ENCODE assay signal across 17 cellular contexts in the genomic region with DNA sequence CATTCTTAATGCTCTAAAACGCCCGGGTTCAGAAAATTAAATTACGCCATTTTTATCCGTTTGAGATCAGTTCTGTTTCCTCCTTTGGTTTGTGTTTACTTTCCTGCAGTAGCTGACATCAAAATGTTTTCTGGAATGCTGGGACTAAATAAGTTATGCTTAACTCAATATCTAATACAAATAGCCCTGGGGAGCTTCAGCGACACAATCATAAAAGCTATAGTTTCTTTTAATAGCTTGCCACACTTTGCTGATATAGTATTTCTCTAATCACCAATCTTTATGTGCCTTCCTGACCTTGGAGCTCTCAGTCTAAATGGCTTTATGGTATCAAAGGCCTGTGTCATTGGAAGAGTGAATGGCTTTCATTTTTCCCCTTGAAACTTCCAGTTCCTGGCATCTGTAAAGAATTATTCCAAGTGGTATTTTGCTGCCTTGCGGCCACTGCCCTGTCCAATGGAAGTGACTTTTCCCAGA.
DNase-seq lines count a peak whose midpoint lies in the region; ATAC-seq and TF ChIP-seq lines count a peak whose summit lies in the region.
"Had no signal": no experiment of that assay in that cellular context is flagged by ENCODE, and none has a peak within 500 bp of the region (broad histone marks: within the 10 kb centered on the region; RNA-seq: fewer than 3 reads in every experiment).

No MANE protein-coding gene starts in this region.

- H3K9me3 Mint-ChIP-seq in progenitor cell of endocrine pancreas (ENCODE audit: low read depth), result no peaks in the 10 kb centered on the region
- no peaks in the 10 kb centered on the region for H3K9me3 Mint-ChIP-seq in activated T-helper 2 cell treated with anti-CD3 and anti-CD28 coated beads, Interferon-gamma antibody, Interleukin-2, Interleukin-4, amounts not matched to agents 10 μg/mL and 5 μg/mL and 100 μg/mL, durations not matched to agents 14 hours and 24 hours and 36 hours
- H3K9me3 Mint-ChIP-seq: HFFc6 had no signal

- no peaks in the 10 kb centered on the region for H4K20me1 ChIP-seq in osteoblast (ENCODE audit: insufficient read depth, low read length)
- H4K20me1 ChIP-seq: BLaER1 had no signal

- no peak overlapping the region for H2AFZ ChIP-seq in osteoblast (ENCODE audit: low read length)

- DNase-seq in LNCaP clone FGC (ENCODE audit: low read depth) (peak; percentile 14), osteoblast (ENCODE audit: insufficient read length, low spot score, missing footprints) (peak; percentile 19), progenitor cell of endocrine pancreas (ENCODE audit: low spot score, unreplicated experiment) (no peak)
- no peak for DNase-seq in activated T-helper 2 cell treated with anti-CD3 and anti-CD28 coated beads, Interferon-gamma antibody, Interleukin-2, Interleukin-4, amounts not matched to agents 10 μg/mL and 5 μg/mL and 100 μg/mL, durations not matched to agents 14 hours and 24 hours and 36 hours (ENCODE audit: low spot score)
- DNase-seq: AML-193; CD4-positive, alpha-beta memory T cell; DMS79 treated with DMSO at 0.1 percent for 48 hours; GF-D8; GOT3; H7; HFFc6 had no signal

- no peak overlapping the region for H3K27ac Mint-ChIP-seq in progenitor cell of endocrine pancreas
- no peak overlapping the region for H3K27ac Mint-ChIP-seq in activated T-helper 2 cell treated with anti-CD3 and anti-CD28 coated beads, Interferon-gamma antibody, Interleukin-2, Interleukin-4, amounts not matched to agents 10 μg/mL and 5 μg/mL and 100 μg/mL, durations not matched to agents 14 hours and 24 hours and 36 hours
- H3K27ac Mint-ChIP-seq: CD14-positive monocyte; CD4-positive, alpha-beta memory T cell; HFFc6 had no signal

- TF ChIP-seq CTCF in LNCaP clone FGC (IDR thresholded peaks at IDR 0.05; ENCODE audit: control insufficient read depth, extremely low read depth, insufficient read depth) (no peak), osteoblast (IDR thresholded peaks at IDR 0.05; ENCODE audit: extremely low read depth, low read depth, low read length) (no peak), progenitor cell of endocrine pancreas (IDR thresholded peaks at IDR 0.05; ENCODE audit: unreplicated experiment) (no peak)

- no peak overlapping the region for H3K27ac ChIP-seq in osteoblast (ENCODE audit: low read depth, low read length)
- H3K27ac ChIP-seq: A549, BLaER1 had no signal

- no peak overlapping the region for H3K4me3 Mint-ChIP-seq in progenitor cell of endocrine pancreas (ENCODE audit: low read depth)
- no peak overlapping the region for H3K4me3 Mint-ChIP-seq in activated T-helper 2 cell treated with anti-CD3 and anti-CD28 coated beads, Interferon-gamma antibody, Interleukin-2, Interleukin-4, amounts not matched to agents 10 μg/mL and 5 μg/mL and 100 μg/mL, durations not matched to agents 14 hours and 24 hours and 36 hours (ENCODE audit: low read depth)
- H3K4me3 Mint-ChIP-seq: CD14-positive monocyte; CD4-positive, alpha-beta memory T cell; HFFc6 had no signal

- peaks cover 6% of the 10 kb centered on the region for H3K4me1 Mint-ChIP-seq in progenitor cell of endocrine pancreas (ENCODE audit: low read depth)
- H3K4me1 Mint-ChIP-seq in activated T-helper 2 cell treated with anti-CD3 and anti-CD28 coated beads, Interferon-gamma antibody, Interleukin-2, Interleukin-4, amounts not matched to agents 10 μg/mL and 5 μg/mL and 100 μg/mL, durations not matched to agents 14 hours and 24 hours and 36 hours (ENCODE audit: low read depth), result no peaks in the 10 kb centered on the region
- H3K4me1 Mint-ChIP-seq: CD4-positive, alpha-beta memory T cell had no signal

- H3K4me3 ChIP-seq in LNCaP clone FGC (ENCODE audit: low read depth, low read length), result no peak overlapping the region
- no peak overlapping the region for H3K4me3 ChIP-seq in osteoblast (ENCODE audit: insufficient read depth, low read length)
- H3K4me3 ChIP-seq: A549, BLaER1 had no signal

- no peak overlapping the region for H3K4me2 ChIP-seq in osteoblast (ENCODE audit: insufficient read depth, low read length)
- H3K4me2 ChIP-seq: A549, BLaER1 had no signal

- ATAC-seq in SK-N-SH treated with all-trans-retinoic acid at 6 μM for 48 hours (peak; percentile 35; the same call in 1 of the 3 replicates), HG03108 (IDR thresholded peaks at IDR 0.05; ENCODE audit: unreplicated experiment) (no peak)
- ATAC-seq: A549, HCT116 had no signal

- no peaks in the 10 kb centered on the region for H3K36me3 ChIP-seq in osteoblast (ENCODE audit: insufficient read depth, low read length)

- H3K4me1 ChIP-seq in osteoblast (ENCODE audit: insufficient read depth, low read length), result peaks cover 4% of the 10 kb centered on the region
- H3K4me1 ChIP-seq: A549, BLaER1 had no signal

- no peaks in the 10 kb centered on the region for H3K79me2 ChIP-seq in osteoblast (ENCODE audit: insufficient read depth, low read length)

- H3K27me3 Mint-ChIP-seq in progenitor cell of endocrine pancreas, result no peaks in the 10 kb centered on the region
- H3K27me3 Mint-ChIP-seq in activated T-helper 2 cell treated with anti-CD3 and anti-CD28 coated beads, Interferon-gamma antibody, Interleukin-2, Interleukin-4, amounts not matched to agents 10 μg/mL and 5 μg/mL and 100 μg/mL, durations not matched to agents 14 hours and 24 hours and 36 hours (ENCODE audit: low read depth), result no peaks in the 10 kb centered on the region
- H3K27me3 Mint-ChIP-seq: CD4-positive, alpha-beta memory T cell had no signal

- intact Hi-C loops in activated T-helper 2 cell treated with anti-CD3 and anti-CD28 coated beads, Interferon-gamma antibody, Interleukin-2, Interleukin-4, amounts not matched to agents 10 μg/mL and 5 μg/mL and 100 μg/mL, durations not matched to agents 14 hours and 24 hours and 36 hours (cut with micrococcal nuclease), result no loop called here

- H3K36me3 Mint-ChIP-seq in progenitor cell of endocrine pancreas (ENCODE audit: insufficient read depth), result no peaks in the 10 kb centered on the region
- no peaks in the 10 kb centered on the region for H3K36me3 Mint-ChIP-seq in activated T-helper 2 cell treated with anti-CD3 and anti-CD28 coated beads, Interferon-gamma antibody, Interleukin-2, Interleukin-4, amounts not matched to agents 10 μg/mL and 5 μg/mL and 100 μg/mL, durations not matched to agents 14 hours and 24 hours and 36 hours (ENCODE audit: low read depth)
- H3K36me3 Mint-ChIP-seq: CD4-positive, alpha-beta memory T cell had no signal

- H3K9me3 ChIP-seq in osteoblast (ENCODE audit: low read depth, low read length), result no peaks in the 10 kb centered on the region
- H3K9me3 ChIP-seq: A549, BLaER1 had no signal

- H3K27me3 ChIP-seq in osteoblast (ENCODE audit: insufficient read depth, low read length), result no peaks in the 10 kb centered on the region
- H3K27me3 ChIP-seq: BLaER1 had no signal

TF ChIP-seq in SK-N-SH treated with all-trans-retinoic acid at 6 μM for 48 hours, 23 proteins besides CTCF, POLR2A, EP300 and RAD21 (continues in another document):
- TF ChIP-seq, protein P1, sequence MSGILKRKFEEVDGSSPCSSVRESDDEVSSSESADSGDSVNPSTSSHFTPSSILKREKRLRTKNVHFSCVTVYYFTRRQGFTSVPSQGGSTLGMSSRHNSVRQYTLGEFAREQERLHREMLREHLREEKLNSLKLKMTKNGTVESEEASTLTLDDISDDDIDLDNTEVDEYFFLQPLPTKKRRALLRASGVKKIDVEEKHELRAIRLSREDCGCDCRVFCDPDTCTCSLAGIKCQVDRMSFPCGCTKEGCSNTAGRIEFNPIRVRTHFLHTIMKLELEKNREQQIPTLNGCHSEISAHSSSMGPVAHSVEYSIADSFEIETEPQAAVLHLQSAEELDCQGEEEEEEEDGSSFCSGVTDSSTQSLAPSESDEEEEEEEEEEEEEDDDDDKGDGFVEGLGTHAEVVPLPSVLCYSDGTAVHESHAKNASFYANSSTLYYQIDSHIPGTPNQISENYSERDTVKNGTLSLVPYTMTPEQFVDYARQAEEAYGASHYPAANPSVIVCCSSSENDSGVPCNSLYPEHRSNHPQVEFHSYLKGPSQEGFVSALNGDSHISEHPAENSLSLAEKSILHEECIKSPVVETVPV (CRISPR knock-in tag; IDR thresholded peaks at IDR 0.05), result peak; percentile 98
- TF ChIP-seq ARNTL (CRISPR knock-in tag; IDR thresholded peaks at IDR 0.05; ENCODE audit: borderline replicate concordance, low read depth) (peak; percentile 48; the same call in 1 of the 2 replicates), SNAI2 (CRISPR knock-in tag; IDR thresholded peaks at IDR 0.05) (peak; percentile 92; the same call in 1 of the 2 replicates), CSDC2 (CRISPR knock-in tag; IDR thresholded peaks at IDR 0.05) (no peak), ZNF8 (CRISPR knock-in tag; IDR thresholded peaks at IDR 0.05) (peak; percentile 76), ISL1 (CRISPR knock-in tag; IDR thresholded peaks at IDR 0.05) (peak; percentile 89), ZNF565 (CRISPR knock-in tag; conservative IDR thresholded peaks at IDR 0.05; ENCODE audit: low read depth) (peak; percentile 85), ZFP30 (CRISPR knock-in tag; IDR thresholded peaks at IDR 0.05) (no peak), ESRRG (CRISPR knock-in tag; IDR thresholded peaks at IDR 0.05) (peak; percentile 86; the same call in 1 of the 2 replicates), PPARA (CRISPR knock-in tag; IDR thresholded peaks at IDR 0.05; ENCODE audit: borderline replicate concordance) (peak; percentile 78), GLIS3 (CRISPR knock-in tag; IDR thresholded peaks at IDR 0.05) (peak; percentile 70)
- TF ChIP-seq, protein P2, sequence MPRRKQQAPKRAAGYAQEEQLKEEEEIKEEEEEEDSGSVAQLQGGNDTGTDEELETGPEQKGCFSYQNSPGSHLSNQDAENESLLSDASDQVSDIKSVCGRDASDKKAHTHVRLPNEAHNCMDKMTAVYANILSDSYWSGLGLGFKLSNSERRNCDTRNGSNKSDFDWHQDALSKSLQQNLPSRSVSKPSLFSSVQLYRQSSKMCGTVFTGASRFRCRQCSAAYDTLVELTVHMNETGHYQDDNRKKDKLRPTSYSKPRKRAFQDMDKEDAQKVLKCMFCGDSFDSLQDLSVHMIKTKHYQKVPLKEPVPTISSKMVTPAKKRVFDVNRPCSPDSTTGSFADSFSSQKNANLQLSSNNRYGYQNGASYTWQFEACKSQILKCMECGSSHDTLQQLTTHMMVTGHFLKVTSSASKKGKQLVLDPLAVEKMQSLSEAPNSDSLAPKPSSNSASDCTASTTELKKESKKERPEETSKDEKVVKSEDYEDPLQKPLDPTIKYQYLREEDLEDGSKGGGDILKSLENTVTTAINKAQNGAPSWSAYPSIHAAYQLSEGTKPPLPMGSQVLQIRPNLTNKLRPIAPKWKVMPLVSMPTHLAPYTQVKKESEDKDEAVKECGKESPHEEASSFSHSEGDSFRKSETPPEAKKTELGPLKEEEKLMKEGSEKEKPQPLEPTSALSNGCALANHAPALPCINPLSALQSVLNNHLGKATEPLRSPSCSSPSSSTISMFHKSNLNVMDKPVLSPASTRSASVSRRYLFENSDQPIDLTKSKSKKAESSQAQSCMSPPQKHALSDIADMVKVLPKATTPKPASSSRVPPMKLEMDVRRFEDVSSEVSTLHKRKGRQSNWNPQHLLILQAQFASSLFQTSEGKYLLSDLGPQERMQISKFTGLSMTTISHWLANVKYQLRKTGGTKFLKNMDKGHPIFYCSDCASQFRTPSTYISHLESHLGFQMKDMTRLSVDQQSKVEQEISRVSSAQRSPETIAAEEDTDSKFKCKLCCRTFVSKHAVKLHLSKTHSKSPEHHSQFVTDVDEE (CRISPR knock-in tag; IDR thresholded peaks at IDR 0.05), result peak; percentile 100

Comparison
In these comparisons a context has a peak if more than half of its experiments do, and no peak if none do; other contexts are left out.
1. DNase-seq: peak in LNCaP clone FGC (single experiment) and osteoblast (single experiment); none in progenitor cell of endocrine pancreas (single experiment) and activated T-helper 2 cell treated with anti-CD3 and anti-CD28 coated beads, Interferon-gamma antibody, Interleukin-2, Interleukin-4, amounts not matched to agents 10 μg/mL and 5 μg/mL and 100 μg/mL, durations not matched to agents 14 hours and 24 hours and 36 hours (single experiment).